11 cellular contexts compared by ENCODE assay signal in genomic region chr10:13758302-13758701, GRCh38.
DNase-seq lines count a peak whose midpoint lies in the region; ATAC-seq and TF ChIP-seq lines count a peak whose summit lies in the region.
"Had no signal": no experiment of that assay in that cellular context is flagged by ENCODE, and none has a peak within 500 bp of the region (broad histone marks: within the 10 kb centered on the region; RNA-seq: fewer than 3 reads in every experiment).

No MANE protein-coding gene starts in this region.

- no peaks in the 10 kb centered on the region for H3K27me3 ChIP-seq in foreskin keratinocyte
- H3K27me3 ChIP-seq: right atrium auricular region had no signal

- TF ChIP-seq CTCF in foreskin keratinocyte (conservative IDR thresholded peaks at IDR 0.05) (no peak), type B pancreatic cell (conservative IDR thresholded peaks at IDR 0.05) (no peak)

- peaks cover 34% of the 10 kb centered on the region for H3K4me1 Mint-ChIP-seq in type B pancreatic cell (ENCODE audit: unreplicated experiment)
- H3K4me1 Mint-ChIP-seq in naive thymus-derived CD8-positive, alpha-beta T cell, result peaks cover 0 to 12% (median 0%) of the 10 kb centered on the region in 4 donors

- H3K36me3 Mint-ChIP-seq in activated naive CD4-positive, alpha-beta T cell treated with anti-CD3 and anti-CD28 coated beads, Interleukin-2, amount 50 U/mL, for 72 hours, result no peaks in the 10 kb centered on the region
- peaks cover 7% of the 10 kb centered on the region for H3K36me3 Mint-ChIP-seq in type B pancreatic cell
- H3K36me3 Mint-ChIP-seq in naive thymus-derived CD8-positive, alpha-beta T cell, result no peaks in the 10 kb centered on the region

- POLR2A ChIA-PET in naive thymus-derived CD8-positive, alpha-beta T cell (lab: Charles Lee), result no interaction called here

- peak overlapping the region; percentile 70 for H3K27ac ChIP-seq in foreskin keratinocyte
- H3K27ac ChIP-seq: right atrium auricular region had no signal

- H3K27ac Mint-ChIP-seq in activated naive CD4-positive, alpha-beta T cell treated with anti-CD3 and anti-CD28 coated beads, Interleukin-2, amount 50 U/mL, for 72 hours, result peak overlapping the region; percentile 26 to 66
- peak overlapping the region; percentile 92 for H3K27ac Mint-ChIP-seq in type B pancreatic cell
- no peak overlapping the region for H3K27ac Mint-ChIP-seq in naive thymus-derived CD8-positive, alpha-beta T cell

- no peak for ATAC-seq in activated naive CD4-positive, alpha-beta T cell treated with anti-CD3 and anti-CD28 coated beads, Interleukin-2, amount 50 U/mL, for 72 hours
- ATAC-seq in SK-N-SH treated with all-trans-retinoic acid at 6 μM for 48 hours (peak; percentile 79), foreskin keratinocyte (peak; percentile 100)
- ATAC-seq in naive thymus-derived CD8-positive, alpha-beta T cell, result no peak

- peak overlapping the region; percentile 55 for H3K4me3 Mint-ChIP-seq in type B pancreatic cell
- no peak overlapping the region for H3K4me3 Mint-ChIP-seq in naive thymus-derived CD8-positive, alpha-beta T cell

- no peaks in the 10 kb centered on the region for H3K9me3 Mint-ChIP-seq in activated naive CD4-positive, alpha-beta T cell treated with anti-CD3 and anti-CD28 coated beads, Interleukin-2, amount 50 U/mL, for 72 hours
- peaks cover 4% of the 10 kb centered on the region for H3K9me3 Mint-ChIP-seq in type B pancreatic cell
- H3K9me3 Mint-ChIP-seq in naive thymus-derived CD8-positive, alpha-beta T cell, result no peaks in the 10 kb centered on the region

- no peak for DNase-seq in activated naive CD4-positive, alpha-beta T cell treated with anti-CD3 and anti-CD28 coated beads, Interleukin-2, amount 50 U/mL, for 72 hours (ENCODE audit: low spot score in 2 of 2)
- no peak for DNase-seq in activated naive CD4-positive, alpha-beta T cell (lab: John Stamatoyannopoulos, UW)
- DNase-seq in foreskin keratinocyte, result peak; percentile 75 to 90
- no peak for DNase-seq in type B pancreatic cell (ENCODE audit: extremely low spot score, unreplicated experiment)
- no peak for DNase-seq in SHP77 (lab: John Stamatoyannopoulos, UW)
- no peak for DNase-seq in COR-L47 (lab: John Stamatoyannopoulos, UW)
- no peak for DNase-seq in naive thymus-derived CD8-positive, alpha-beta T cell
- DNase-seq: activated CD4-positive, alpha-beta T cell treated with anti-CD3 and anti-CD28 coated beads for 48 hours; hippocampal formation had no signal

- no peaks in the 10 kb centered on the region for H3K27me3 Mint-ChIP-seq in type B pancreatic cell
- H3K27me3 Mint-ChIP-seq in naive thymus-derived CD8-positive, alpha-beta T cell, result no peaks in the 10 kb centered on the region

- peaks cover 35% of the 10 kb centered on the region for H3K4me1 ChIP-seq in foreskin keratinocyte

TF ChIP-seq in SK-N-SH treated with all-trans-retinoic acid at 6 μM for 48 hours, 23 proteins besides CTCF, POLR2A, EP300 and RAD21:
- no peak for TF ChIP-seq ZFP30 (CRISPR knock-in tag; IDR thresholded peaks at IDR 0.05)
- TF ChIP-seq OSR1 (CRISPR knock-in tag; IDR thresholded peaks at IDR 0.05), result no peak
- TF ChIP-seq TOX (CRISPR knock-in tag; IDR thresholded peaks at IDR 0.05; ENCODE audit: borderline replicate concordance), result no peak
- TF ChIP-seq PPARA (CRISPR knock-in tag; IDR thresholded peaks at IDR 0.05; ENCODE audit: borderline replicate concordance), result no peak
- TF ChIP-seq BACH2 (CRISPR knock-in tag; IDR thresholded peaks at IDR 0.05; ENCODE audit: borderline replicate concordance), result no peak
- no peak for TF ChIP-seq TCF4 (CRISPR knock-in tag; IDR thresholded peaks at IDR 0.05; ENCODE audit: borderline replicate concordance)
- TF ChIP-seq PATZ1 (CRISPR knock-in tag; IDR thresholded peaks at IDR 0.05; ENCODE audit: borderline replicate concordance), result no peak
- TF ChIP-seq POU6F1 (CRISPR knock-in tag; IDR thresholded peaks at IDR 0.05; ENCODE audit: borderline replicate concordance, low read depth), result no peak
- no peak for TF ChIP-seq GLIS3 (CRISPR knock-in tag; IDR thresholded peaks at IDR 0.05)
- no peak for TF ChIP-seq ZNF8 (CRISPR knock-in tag; IDR thresholded peaks at IDR 0.05)
- TF ChIP-seq ZNF565 (CRISPR knock-in tag; conservative IDR thresholded peaks at IDR 0.05; ENCODE audit: low read depth), result no peak
- TF ChIP-seq TSHZ2 (CRISPR knock-in tag; IDR thresholded peaks at IDR 0.05), result no peak
- TF ChIP-seq CREB5 (CRISPR knock-in tag; IDR thresholded peaks at IDR 0.05; ENCODE audit: low read depth), result no peak
- no peak for TF ChIP-seq RARB (CRISPR knock-in tag; IDR thresholded peaks at IDR 0.05)
- no peak for TF ChIP-seq ZFP3 (CRISPR knock-in tag; IDR thresholded peaks at IDR 0.05)
- TF ChIP-seq ARNTL (CRISPR knock-in tag; IDR thresholded peaks at IDR 0.05; ENCODE audit: borderline replicate concordance, low read depth), result no peak
- TF ChIP-seq SNAI2 (CRISPR knock-in tag; IDR thresholded peaks at IDR 0.05), result no peak
- TF ChIP-seq ZNF70 (CRISPR knock-in tag; IDR thresholded peaks at IDR 0.05), result no peak
- no peak for TF ChIP-seq ESRRG (CRISPR knock-in tag; IDR thresholded peaks at IDR 0.05)

Comparison
In these comparisons a context has a peak if more than half of its experiments do, and no peak if none do; other contexts are left out.
1. ATAC-seq: peak in SK-N-SH treated with all-trans-retinoic acid at 6 μM for 48 hours (single experiment) and foreskin keratinocyte (single experiment); none in activated naive CD4-positive, alpha-beta T cell treated with anti-CD3 and anti-CD28 coated beads, Interleukin-2, amount 50 U/mL, for 72 hours (0 of 2) and naive thymus-derived CD8-positive, alpha-beta T cell (0 of 2).
2. DNase-seq: peak in foreskin keratinocyte (2 of 2); none in activated naive CD4-positive, alpha-beta T cell treated with anti-CD3 and anti-CD28 coated beads, Interleukin-2, amount 50 U/mL, for 72 hours (0 of 2), activated naive CD4-positive, alpha-beta T cell (0 of 4), type B pancreatic cell (single experiment), SHP77 (0 of 2), COR-L47 (single experiment) and naive thymus-derived CD8-positive, alpha-beta T cell (0 of 10).
3. H3K27ac Mint-ChIP-seq: peak in activated naive CD4-positive, alpha-beta T cell treated with anti-CD3 and anti-CD28 coated beads, Interleukin-2, amount 50 U/mL, for 72 hours (2 of 2) and type B pancreatic cell (single experiment); none in naive thymus-derived CD8-positive, alpha-beta T cell (0 of 10).